ENCODE assay signal across 22 cellular contexts in genomic region chr10:32269343-32270100, GRCh38.
A peak's percentile ranks its signal among the peaks of the same experiment; 100 is the strongest.
DNase-seq lines count a peak whose midpoint lies in the region; ATAC-seq and TF ChIP-seq lines count a peak whose summit lies in the region.
"Had no signal": no experiment of that assay in that cellular context is flagged by ENCODE, and none has a peak within 500 bp of the region (broad histone marks: within the 10 kb centered on the region; RNA-seq: fewer than 3 reads in every experiment).

No MANE protein-coding gene starts in this region.

- CTCF ChIA-PET in activated CD4-positive, alpha-beta T cell treated with anti-CD3 and anti-CD28 coated beads for 36 hours (lab: Charles Lee): interaction anchor here (1.4 to 2.7 kb wide), 3 partner anchors 13 to 73 kb away, joined by 3 to 8 read pairs (median 5); no protein-coding TSS in a partner anchor

- H3K36me3 Mint-ChIP-seq in activated CD4-positive, alpha-beta T cell treated with anti-CD3 and anti-CD28 coated beads for 36 hours (ENCODE audit: low read depth): peaks cover 39% of the 10 kb centered on the region
- peaks cover 60% of the 10 kb centered on the region for H3K36me3 Mint-ChIP-seq in stimulated activated naive CD8-positive, alpha-beta T cell treated with anti-CD3 and anti-CD28 coated beads, Interleukin-15, Interleukin-2, amounts not matched to agents 100 ng/mL and 50 ng/mL, for 24 hours (ENCODE audit: low read depth)
- peaks cover 0 to 49% (median 31%) of the 10 kb centered on the region in 3 donors for H3K36me3 Mint-ChIP-seq in immature natural killer cell

- TF ChIP-seq CTCF in breast epithelium (IDR thresholded peaks at IDR 0.05): no peak

- no peak for ATAC-seq in activated CD4-positive, alpha-beta T cell treated with anti-CD3 and anti-CD28 coated beads for 36 hours
- no peak for ATAC-seq in stimulated activated naive CD8-positive, alpha-beta T cell treated with anti-CD3 and anti-CD28 coated beads, Interleukin-15, amount 100 ng/mL, for 72 hours
- ATAC-seq in sciatic nerve (no peak), GM19035 (IDR thresholded peaks at IDR 0.05; ENCODE audit: unreplicated experiment) (no peak)
- ATAC-seq: K562, Panc1 had no signal

- peaks cover 11% of the 10 kb centered on the region for H3K4me1 Mint-ChIP-seq in activated CD4-positive, alpha-beta T cell treated with anti-CD3 and anti-CD28 coated beads for 36 hours
- H3K4me1 Mint-ChIP-seq in stimulated activated naive CD8-positive, alpha-beta T cell treated with anti-CD3 and anti-CD28 coated beads, Interleukin-15, Interleukin-2, amounts not matched to agents 100 ng/mL and 50 ng/mL, for 24 hours (ENCODE audit: low read depth): peaks cover 20% of the 10 kb centered on the region
- H3K4me1 Mint-ChIP-seq in stimulated activated naive CD8-positive, alpha-beta T cell treated with anti-CD3 and anti-CD28 coated beads, Interleukin-15, amount 100 ng/mL, for 72 hours: peaks cover 8% of the 10 kb centered on the region
- peaks cover 6 to 43% of the 10 kb centered on the region in 2 donors for H3K4me1 Mint-ChIP-seq in immature natural killer cell

- no peak for TF ChIP-seq POLR2A in breast epithelium (IDR thresholded peaks at IDR 0.05)

- H3K9me3 Mint-ChIP-seq in activated CD4-positive, alpha-beta T cell treated with anti-CD3 and anti-CD28 coated beads for 36 hours (ENCODE audit: low read depth): no peaks in the 10 kb centered on the region
- no peaks in the 10 kb centered on the region for H3K9me3 Mint-ChIP-seq in stimulated activated naive CD8-positive, alpha-beta T cell treated with anti-CD3 and anti-CD28 coated beads, Interleukin-15, Interleukin-2, amounts not matched to agents 100 ng/mL and 50 ng/mL, for 24 hours
- H3K9me3 Mint-ChIP-seq in stimulated activated naive CD8-positive, alpha-beta T cell treated with anti-CD3 and anti-CD28 coated beads, Interleukin-15, amount 100 ng/mL, for 72 hours: no peaks in the 10 kb centered on the region
- no peaks in the 10 kb centered on the region for H3K9me3 Mint-ChIP-seq in immature natural killer cell
- H3K9me3 Mint-ChIP-seq: activated B cell treated with CpG ODN at 0.5 μM for 24 hours; activated T-helper 1 cell treated with anti-CD3 and anti-CD28 coated beads, Interleukin-12 subunit alpha, Interleukin-12 subunit beta, Interleukin-2, Interleukin-4 antibody, amounts not matched to agents 30 ng/mL and 10 ng/mL and 1 ng/mL, durations not matched to agents 14 hours and 24 hours and 36 hours had no signal

- H3K4me3 Mint-ChIP-seq in activated CD4-positive, alpha-beta T cell treated with anti-CD3 and anti-CD28 coated beads for 36 hours: no peak overlapping the region
- H3K4me3 Mint-ChIP-seq in stimulated activated naive CD8-positive, alpha-beta T cell treated with anti-CD3 and anti-CD28 coated beads, Interleukin-15, Interleukin-2, amounts not matched to agents 100 ng/mL and 50 ng/mL, for 24 hours: no peak overlapping the region
- H3K4me3 Mint-ChIP-seq in stimulated activated naive CD8-positive, alpha-beta T cell treated with anti-CD3 and anti-CD28 coated beads, Interleukin-15, amount 100 ng/mL, for 72 hours: no peak overlapping the region
- no peak overlapping the region for H3K4me3 Mint-ChIP-seq in immature natural killer cell
- H3K4me3 Mint-ChIP-seq: activated B cell treated with CpG ODN at 0.5 μM for 24 hours; activated T-helper 1 cell treated with anti-CD3 and anti-CD28 coated beads, Interleukin-12 subunit alpha, Interleukin-12 subunit beta, Interleukin-2, Interleukin-4 antibody, amounts not matched to agents 30 ng/mL and 10 ng/mL and 1 ng/mL, durations not matched to agents 14 hours and 24 hours and 36 hours had no signal

- peaks cover 4% of the 10 kb centered on the region for H3K36me3 ChIP-seq in breast epithelium

- no peak overlapping the region for H3K4me3 ChIP-seq in breast epithelium
- H3K4me3 ChIP-seq: K562, MG63, SJSA1, stomach, tibial nerve had no signal

- no peaks in the 10 kb centered on the region for H3K27me3 Mint-ChIP-seq in activated CD4-positive, alpha-beta T cell treated with anti-CD3 and anti-CD28 coated beads for 36 hours
- no peaks in the 10 kb centered on the region for H3K27me3 Mint-ChIP-seq in stimulated activated naive CD8-positive, alpha-beta T cell treated with anti-CD3 and anti-CD28 coated beads, Interleukin-15, Interleukin-2, amounts not matched to agents 100 ng/mL and 50 ng/mL, for 24 hours
- no peaks in the 10 kb centered on the region for H3K27me3 Mint-ChIP-seq in stimulated activated naive CD8-positive, alpha-beta T cell treated with anti-CD3 and anti-CD28 coated beads, Interleukin-15, amount 100 ng/mL, for 72 hours
- H3K27me3 Mint-ChIP-seq in immature natural killer cell (ENCODE audit: low read depth in 3 of 3): peaks cover 2 to 5% (median 3%) of the 10 kb centered on the region in 3 donors
- H3K27me3 Mint-ChIP-seq: activated B cell treated with CpG ODN at 0.5 μM for 24 hours had no signal

- POLR2A ChIA-PET in activated CD4-positive, alpha-beta T cell treated with anti-CD3 and anti-CD28 coated beads for 36 hours (lab: Charles Lee): no interaction called here

- peak overlapping the region; percentile 49 for H3K27ac Mint-ChIP-seq in activated CD4-positive, alpha-beta T cell treated with anti-CD3 and anti-CD28 coated beads for 36 hours
- H3K27ac Mint-ChIP-seq in stimulated activated naive CD8-positive, alpha-beta T cell treated with anti-CD3 and anti-CD28 coated beads, Interleukin-15, Interleukin-2, amounts not matched to agents 100 ng/mL and 50 ng/mL, for 24 hours: peak overlapping the region; percentile 34
- peak overlapping the region in 1 of 2 donors; percentile 19 for H3K27ac Mint-ChIP-seq in stimulated activated naive CD8-positive, alpha-beta T cell treated with anti-CD3 and anti-CD28 coated beads, Interleukin-15, amount 100 ng/mL, for 72 hours
- peak overlapping the region in 4 of 6 donors; percentile 1 to 51 (median 42) for H3K27ac Mint-ChIP-seq in immature natural killer cell
- H3K27ac Mint-ChIP-seq: activated B cell treated with CpG ODN at 0.5 μM for 24 hours; activated T-helper 1 cell treated with anti-CD3 and anti-CD28 coated beads, Interleukin-12 subunit alpha, Interleukin-12 subunit beta, Interleukin-2, Interleukin-4 antibody, amounts not matched to agents 30 ng/mL and 10 ng/mL and 1 ng/mL, durations not matched to agents 14 hours and 24 hours and 36 hours had no signal

- H3K9me3 ChIP-seq in breast epithelium: no peaks in the 10 kb centered on the region
- H3K9me3 ChIP-seq: MG63, SJSA1, stomach, tibial nerve had no signal

- H3K27ac ChIP-seq in breast epithelium: no peak overlapping the region
- H3K27ac ChIP-seq: SJSA1, stomach, tibial nerve had no signal

- H3K27me3 ChIP-seq in breast epithelium: no peaks in the 10 kb centered on the region
- H3K27me3 ChIP-seq: MG63, SJSA1, stomach, tibial nerve had no signal

- intact Hi-C loops in activated CD4-positive, alpha-beta T cell treated with anti-CD3 and anti-CD28 coated beads for 36 hours (cut with DNase I, micrococcal nuclease): no loop called here
- intact Hi-C loops in sciatic nerve (cut with DNase I): no loop called here
- intact Hi-C loops in breast epithelium (cut with DNase I; ENCODE audit: low total_unique reads): no loop called here

- DNase-seq in activated CD4-positive, alpha-beta T cell treated with anti-CD3 and anti-CD28 coated beads for 36 hours: no peak
- DNase-seq in activated CD4-positive, alpha-beta T cell treated with anti-CD3 and anti-CD28 coated beads for 48 hours: no peak
- no peak for DNase-seq in stimulated activated naive CD8-positive, alpha-beta T cell treated with anti-CD3 and anti-CD28 coated beads, Interleukin-15, amount 100 ng/mL, for 72 hours
- no peak for DNase-seq in immature natural killer cell
- no peak for DNase-seq in sciatic nerve (ENCODE audit: low spot score)
- no peak for DNase-seq in breast epithelium (ENCODE audit: low spot score in 2 of 2)
- DNase-seq: 8988T; activated B cell treated with CpG ODN at 0.5 μM for 24 hours; caudate nucleus; MG63; NCI-H1436 treated with DMSO at 0.1 percent for 48 hours; NCI-H510A; NK-92 treated with Interleukin-12 subunit alpha and Interleukin-12 subunit beta, amount 100 ng/mL, for 24 hours; stimulated activated CD4-positive, alpha-beta T cell treated with anti-CD3 and anti-CD28 coated beads, Interleukin-4, amount 100 ng/mL, for 1 hour; stomach had no signal

- H3K4me1 ChIP-seq in breast epithelium: no peaks in the 10 kb centered on the region
- H3K4me1 ChIP-seq: SJSA1 had no signal
